ENCODE assay signal across 10 cellular contexts in genomic region chr14:22898302-22898894, GRCh38. TPM values are rescaled to one million over a fixed set of nuclear protein-coding genes. Genes with fewer than 3 reads are reported as not detected.
DNase-seq lines count a peak whose midpoint lies in the region; ATAC-seq and TF ChIP-seq lines count a peak whose summit lies in the region.
"Had no signal": no experiment of that assay in that cellular context is flagged by ENCODE, and none has a peak within 500 bp of the region (broad histone marks: within the 10 kb centered on the region; RNA-seq: fewer than 3 reads in every experiment).

No MANE protein-coding gene starts in this region.

- no peaks in the 10 kb centered on the region for H3K27me3 Mint-ChIP-seq in activated naive CD8-positive, alpha-beta T cell treated with anti-CD3 and anti-CD28 coated beads for 36 hours
- H3K27me3 Mint-ChIP-seq: CD4-positive, alpha-beta T cell had no signal

- peaks cover 4% of the 10 kb centered on the region for H3K36me3 Mint-ChIP-seq in activated naive CD8-positive, alpha-beta T cell treated with anti-CD3 and anti-CD28 coated beads for 36 hours

- no peaks in the 10 kb centered on the region for H3K9me3 Mint-ChIP-seq in activated naive CD8-positive, alpha-beta T cell treated with anti-CD3 and anti-CD28 coated beads for 36 hours
- H3K9me3 Mint-ChIP-seq: CD4-positive, alpha-beta T cell had no signal

- intact Hi-C loops in Right ventricle myocardium superior (cut with DNase I) = no loop called here

- no peak overlapping the region for H3K4me3 ChIP-seq in cardiac muscle cell

- peaks cover 8% of the 10 kb centered on the region for H3K4me1 ChIP-seq in cardiac muscle cell (ENCODE audit: low read depth)

- H3K27me3 ChIP-seq in cardiac muscle cell = no peaks in the 10 kb centered on the region

- peak in 1 of 2 donors; percentile 41 for DNase-seq in cardiac muscle cell (ENCODE audit: low read depth in 1 of 2, low spot score in 1 of 2)
- no peak for DNase-seq in Right ventricle myocardium superior
- DNase-seq in activated naive CD8-positive, alpha-beta T cell treated with anti-CD3 and anti-CD28 coated beads for 36 hours = no peak
- DNase-seq in glomerular visceral epithelial cell (ENCODE audit: extremely low spot score) = peak; percentile 77
- peak; percentile 48 for DNase-seq in stromal cell of bone marrow (ENCODE audit: low read depth)
- DNase-seq in AML-193 (lab: John Stamatoyannopoulos, UW) = no peak
- DNase-seq in GM20000 (ENCODE audit: low spot score) = no peak
- DNase-seq in SW 1271 (lab: John Stamatoyannopoulos, UW) = no peak
- DNase-seq: CD4-positive, alpha-beta T cell; stimulated activated naive CD4-positive, alpha-beta T cell treated with Interleukin-2 at 50 U/mL for 16 hours had no signal

- H3K4me1 Mint-ChIP-seq in activated naive CD8-positive, alpha-beta T cell treated with anti-CD3 and anti-CD28 coated beads for 36 hours = peaks cover 8% of the 10 kb centered on the region

- peak overlapping the region; percentile 56 for H3K27ac ChIP-seq in cardiac muscle cell

- no peak overlapping the region for H3K4me3 Mint-ChIP-seq in activated naive CD8-positive, alpha-beta T cell treated with anti-CD3 and anti-CD28 coated beads for 36 hours
- H3K4me3 Mint-ChIP-seq: CD4-positive, alpha-beta T cell had no signal

- no peaks in the 10 kb centered on the region for H3K9me3 ChIP-seq in cardiac muscle cell (ENCODE audit: low read depth)

- no peak for ATAC-seq in Right ventricle myocardium superior (ENCODE audit: poor library complexity)

- TF ChIP-seq CTCF in cardiac muscle cell (IDR thresholded peaks at IDR 0.05; ENCODE audit: low read depth, low read length) (no peak), GM20000 (IDR thresholded peaks at IDR 0.05; ENCODE audit: extremely low read depth, missing control alignments) (no peak)

- H3K36me3 ChIP-seq in cardiac muscle cell = peaks cover 23% of the 10 kb centered on the region

- H3K27ac Mint-ChIP-seq in activated naive CD8-positive, alpha-beta T cell treated with anti-CD3 and anti-CD28 coated beads for 36 hours = peak overlapping the region; percentile 27
- H3K27ac Mint-ChIP-seq: CD4-positive, alpha-beta T cell had no signal

RNA-seq across cellular contexts. Expression of gene REM2, which starts 15.4 kb away (rescaled TPM):
- total RNA-seq in cardiac muscle cell (1.6 and 5.1 TPM in 2 replicates), Right ventricle myocardium superior (not detected)
- 2.7 and 7.1 TPM in 2 replicates for polyA plus RNA-seq in cardiac muscle cell
- under 1 TPM; 0.14 to 0.19 TPM for total RNA-seq in activated naive CD8-positive, alpha-beta T cell treated with anti-CD3 and anti-CD28 coated beads for 36 hours

RNA-seq across cellular contexts. Expression of gene RBM23, which starts 20.6 kb away (rescaled TPM):
- total RNA-seq in cardiac muscle cell = 97.6 and 107 TPM in 2 replicates
- polyA plus RNA-seq in cardiac muscle cell = 93.4 and 94.7 TPM in 2 replicates
- 37.8 TPM for total RNA-seq in Right ventricle myocardium superior
- total RNA-seq in activated naive CD8-positive, alpha-beta T cell treated with anti-CD3 and anti-CD28 coated beads for 36 hours = 10 to 100 TPM; 66.2 to 67.2 TPM

RNA-seq across cellular contexts. Expression of gene LRP10, which starts 26.9 kb away (rescaled TPM):
- total RNA-seq in cardiac muscle cell = 40.8 and 47.1 TPM in 2 replicates
- polyA plus RNA-seq in cardiac muscle cell = 58.6 and 62.7 TPM in 2 replicates
- 50.8 TPM for total RNA-seq in Right ventricle myocardium superior
- total RNA-seq in activated naive CD8-positive, alpha-beta T cell treated with anti-CD3 and anti-CD28 coated beads for 36 hours = 10 to 100 TPM; 17.6 to 18.7 TPM

RNA-seq across cellular contexts. Expression of gene PRMT5, which starts 30.8 kb away (rescaled TPM):
- total RNA-seq in cardiac muscle cell (53.9 and 62.7 TPM in 2 replicates), Right ventricle myocardium superior (50.2 TPM)
- 131 and 134 TPM in 2 replicates for polyA plus RNA-seq in cardiac muscle cell
- 100 to 1,000 TPM; 169 to 190 TPM for total RNA-seq in activated naive CD8-positive, alpha-beta T cell treated with anti-CD3 and anti-CD28 coated beads for 36 hours

RNA-seq across cellular contexts. Expression of gene HAUS4, which starts 58.5 kb away (rescaled TPM):
- total RNA-seq in cardiac muscle cell (60.7 and 84.5 TPM in 2 replicates), Right ventricle myocardium superior (16.4 TPM)
- 28.3 and 59.7 TPM in 2 replicates for polyA plus RNA-seq in cardiac muscle cell
- 10 to 100 TPM; 51.9 to 53.6 TPM for total RNA-seq in activated naive CD8-positive, alpha-beta T cell treated with anti-CD3 and anti-CD28 coated beads for 36 hours

Comparison
In these comparisons a context has a peak if more than half of its experiments do, and no peak if none do; other contexts are left out.
1. DNase-seq: peak in glomerular visceral epithelial cell (single experiment) and stromal cell of bone marrow (single experiment); none in Right ventricle myocardium superior (single experiment), activated naive CD8-positive, alpha-beta T cell treated with anti-CD3 and anti-CD28 coated beads for 36 hours (single experiment), AML-193 (0 of 2), GM20000 (single experiment) and SW 1271 (0 of 2).